ENCODE assay signal across 17 cellular contexts in genomic region chr4:925771-926500, GRCh38. TPM values are rescaled to one million over a fixed set of nuclear protein-coding genes. Genes with fewer than 3 reads are reported as not detected.
A peak's percentile ranks its signal among the peaks of the same experiment; 100 is the strongest.
DNase-seq lines count a peak whose midpoint lies in the region; FAIRE-seq and TF ChIP-seq lines count a peak whose summit lies in the region.
"Had no signal": no experiment of that assay in that cellular context is flagged by ENCODE, and none has a peak within 500 bp of the region (broad histone marks: within the 10 kb centered on the region; RNA-seq: fewer than 3 reads in every experiment).

No MANE protein-coding gene starts in this region.

- H3K4me3 Mint-ChIP-seq in activated CD4-positive, alpha-beta T cell treated with anti-CD3 and anti-CD28 coated beads, Interleukin-2, amount 10 ng/mL, durations not matched to agents 7 days and 5 days: no peak overlapping the region
- H3K4me3 Mint-ChIP-seq in IgD-negative memory B cell: peak overlapping the region in 2 of 4 donors; percentile 63 to 73
- no peak overlapping the region for H3K4me3 Mint-ChIP-seq in endodermal cell

- no peaks in the 10 kb centered on the region for H3K27me3 ChIP-seq in endodermal cell (ENCODE audit: control insufficient read depth, insufficient read depth, low read length, poor library complexity, severe bottlenecking)
- H3K27me3 ChIP-seq: heart right ventricle had no signal

- no peak overlapping the region for H3K27ac ChIP-seq in endodermal cell (ENCODE audit: low read depth, low read length)
- H3K27ac ChIP-seq: PC-9, psoas muscle had no signal

- in situ Hi-C loops in GM13977 (cut with MboI; ENCODE audit: low pct_unique_long_range_greater_than_20kb, low sequenced_read_pairs, unreplicated experiment): no loop called here

- WGBS in endodermal cell (ENCODE audit: insufficient coverage in 1 of 2, insufficient read length in 1 of 2), 2 experiments: 90 to 96% methylated on average over 18 to 26 of the region's 26 CpGs

- peak overlapping the region; percentile 6 for H3K27ac Mint-ChIP-seq in activated CD4-positive, alpha-beta T cell treated with anti-CD3 and anti-CD28 coated beads, Interleukin-2, amount 10 ng/mL, durations not matched to agents 7 days and 5 days
- H3K27ac Mint-ChIP-seq in IgD-negative memory B cell: peak overlapping the region in 2 of 3 donors; percentile 47 to 84
- H3K27ac Mint-ChIP-seq in endodermal cell: peak overlapping the region; percentile 45

- H3K27me3 Mint-ChIP-seq in activated CD4-positive, alpha-beta T cell treated with anti-CD3 and anti-CD28 coated beads, Interleukin-2, amount 10 ng/mL, durations not matched to agents 7 days and 5 days: no peaks in the 10 kb centered on the region
- H3K27me3 Mint-ChIP-seq in IgD-negative memory B cell (no peaks in the 10 kb centered on the region), endodermal cell (ENCODE audit: insufficient read depth) (no peaks in the 10 kb centered on the region)

- POLR2A ChIA-PET in activated CD4-positive, alpha-beta T cell treated with anti-CD3 and anti-CD28 coated beads, Interleukin-2, amount 10 ng/mL, durations not matched to agents 7 days and 5 days (lab: Charles Lee): no interaction called here
- POLR2A ChIA-PET in GM10248 (lab: Yijun Ruan, JAX): no interaction called here

- H3K36me3 Mint-ChIP-seq in activated CD4-positive, alpha-beta T cell treated with anti-CD3 and anti-CD28 coated beads, Interleukin-2, amount 10 ng/mL, durations not matched to agents 7 days and 5 days (ENCODE audit: low read depth): peaks cover 23% of the 10 kb centered on the region
- H3K36me3 Mint-ChIP-seq in IgD-negative memory B cell (peaks cover 2% of the 10 kb centered on the region), endodermal cell (ENCODE audit: low read depth) (peaks cover 10% of the 10 kb centered on the region)

- CTCF ChIA-PET in activated CD4-positive, alpha-beta T cell treated with anti-CD3 and anti-CD28 coated beads, Interleukin-2, amount 10 ng/mL, durations not matched to agents 7 days and 5 days (lab: Charles Lee): no interaction called here
- CTCF ChIA-PET in GM10248 (lab: Yijun Ruan, JAX): no interaction called here

- FAIRE-seq in GM19239 (lab: Jason Lieb, UNC): no peak
- FAIRE-seq: G401.6 had no signal

- DNase-seq in activated CD4-positive, alpha-beta T cell treated with anti-CD3 and anti-CD28 coated beads, Interleukin-2, amount 10 ng/mL, durations not matched to agents 7 days and 5 days: no peak
- no peak for DNase-seq in activated CD4-positive, alpha-beta T cell treated with anti-CD3 and anti-CD28 coated beads, Interleukin-2, amount 50 U/mL, for 48 hours
- DNase-seq in endodermal cell (no peak), posterior vena cava (ENCODE audit: low spot score) (peak; percentile 62), GM13977 (ENCODE audit: low spot score) (no peak), GM19239 (ENCODE audit: insufficient read length, low spot score) (no peak), GM10248 (ENCODE audit: extremely low spot score) (no peak)
- DNase-seq: activated CD8-positive, alpha-beta memory T cell treated with anti-CD3 and anti-CD28 coated beads, Interleukin-2, amount 50 U/mL, for 48 hours; COR-L47; heart right ventricle; kidney glomerular epithelial cell; NCI-H2029 treated with DMSO at 0.1 percent for 48 hours; PC-9; stimulated activated CD4-positive, alpha-beta T cell treated with anti-CD3 and anti-CD28 coated beads, Interleukin-12 subunit alpha, Interleukin-12 subunit beta, amount 100 ng/mL, for 4 hours had no signal

- H3K4me3 ChIP-seq in endodermal cell (ENCODE audit: low read length): no peak overlapping the region
- H3K4me3 ChIP-seq: heart right ventricle, PC-9, psoas muscle had no signal

- peaks cover 64% of the 10 kb centered on the region for H3K4me1 Mint-ChIP-seq in activated CD4-positive, alpha-beta T cell treated with anti-CD3 and anti-CD28 coated beads, Interleukin-2, amount 10 ng/mL, durations not matched to agents 7 days and 5 days
- H3K4me1 Mint-ChIP-seq in IgD-negative memory B cell (peaks cover 46 to 55% (median 55%) of the 10 kb centered on the region in 3 donors), endodermal cell (peaks cover 23% of the 10 kb centered on the region)

- peaks cover 6% of the 10 kb centered on the region for H3K36me3 ChIP-seq in endodermal cell (ENCODE audit: control insufficient read depth, insufficient read depth, low read length)

- TF ChIP-seq CTCF in endodermal cell (conservative IDR thresholded peaks at IDR 0.05): no peak
- no peak for TF ChIP-seq CTCF in GM13977 (IDR thresholded peaks at IDR 0.05; ENCODE audit: extremely low read depth, insufficient read depth, missing control alignments)
- TF ChIP-seq CTCF in GM10248 (IDR thresholded peaks at IDR 0.05; ENCODE audit: control extremely low read depth, extremely low read depth, low read depth, missing control alignments): no peak

- no peaks in the 10 kb centered on the region for H3K9me3 Mint-ChIP-seq in activated CD4-positive, alpha-beta T cell treated with anti-CD3 and anti-CD28 coated beads, Interleukin-2, amount 10 ng/mL, durations not matched to agents 7 days and 5 days
- no peaks in the 10 kb centered on the region for H3K9me3 Mint-ChIP-seq in IgD-negative memory B cell
- H3K9me3 Mint-ChIP-seq in endodermal cell: no peaks in the 10 kb centered on the region

- intact Hi-C loops in posterior vena cava (cut with DNase I): no loop called here

- H3K9ac ChIP-seq in endodermal cell (ENCODE audit: extremely low read depth, low read length, poor library complexity, severe bottlenecking): no peak overlapping the region

- peaks cover 5% of the 10 kb centered on the region for H3K4me1 ChIP-seq in endodermal cell (ENCODE audit: control insufficient read depth, insufficient read depth, low read length)

- no peaks in the 10 kb centered on the region for H3K9me3 ChIP-seq in endodermal cell (ENCODE audit: control insufficient read depth, low read length)
- H3K9me3 ChIP-seq: heart right ventricle, psoas muscle had no signal

RNA-seq across cellular contexts. Expression of gene GAK, which starts 6.2 kb away (rescaled TPM):
- total RNA-seq in activated CD4-positive, alpha-beta T cell treated with anti-CD3 and anti-CD28 coated beads, Interleukin-2, amount 10 ng/mL, durations not matched to agents 7 days and 5 days: 100 to 1,000 TPM; 133 to 148 TPM
- 74.7 TPM for polyA plus RNA-seq in IgD-negative memory B cell
- total RNA-seq in endodermal cell (100 to 1,000 TPM; 104 to 121 TPM), posterior vena cava (10 to 100 TPM; 63.5 to 73.5 TPM)
- polyA plus RNA-seq in endodermal cell (2013, experiment 1 of 2): 61.6 TPM
- 52.7 TPM for polyA plus RNA-seq in endodermal cell (2013, experiment 2 of 2)

RNA-seq across cellular contexts. Expression of gene TMEM175, which starts 6.3 kb away (rescaled TPM):
- total RNA-seq in activated CD4-positive, alpha-beta T cell treated with anti-CD3 and anti-CD28 coated beads, Interleukin-2, amount 10 ng/mL, durations not matched to agents 7 days and 5 days: 10 to 100 TPM; 38.6 to 51.7 TPM
- 20.0 TPM for polyA plus RNA-seq in IgD-negative memory B cell
- 10 to 100 TPM; 15.9 to 23.0 TPM for total RNA-seq in endodermal cell
- 21.9 TPM for polyA plus RNA-seq in endodermal cell (2013, experiment 1 of 2)
- 21.2 TPM for polyA plus RNA-seq in endodermal cell (2013, experiment 2 of 2)
- total RNA-seq in posterior vena cava: 10 to 100 TPM; 15.3 to 16.4 TPM

RNA-seq across cellular contexts. Expression of gene DGKQ, which starts 47.4 kb away (rescaled TPM):
- 10 to 100 TPM; 20.5 to 21.3 TPM for total RNA-seq in activated CD4-positive, alpha-beta T cell treated with anti-CD3 and anti-CD28 coated beads, Interleukin-2, amount 10 ng/mL, durations not matched to agents 7 days and 5 days
- 3.5 TPM for polyA plus RNA-seq in IgD-negative memory B cell
- total RNA-seq in endodermal cell (10 to 100 TPM; 26.3 to 31.1 TPM), posterior vena cava (10 to 100 TPM; 10.8 to 11.9 TPM)
- 7.8 TPM for polyA plus RNA-seq in endodermal cell (2013, experiment 1 of 2)
- 8.3 TPM for polyA plus RNA-seq in endodermal cell (2013, experiment 2 of 2)

Comparison
In these comparisons a context has a peak if more than half of its experiments do, and no peak if none do; other contexts are left out.
1. H3K27ac Mint-ChIP-seq: peak in every context shown above with its lines; median percentile 66 in IgD-negative memory B cell; 45 in endodermal cell; 6 in activated CD4-positive, alpha-beta T cell treated with anti-CD3 and anti-CD28 coated beads, Interleukin-2, amount 10 ng/mL, durations not matched to agents 7 days and 5 days.